7 cellular contexts compared by ENCODE assay signal in the genomic region with DNA sequence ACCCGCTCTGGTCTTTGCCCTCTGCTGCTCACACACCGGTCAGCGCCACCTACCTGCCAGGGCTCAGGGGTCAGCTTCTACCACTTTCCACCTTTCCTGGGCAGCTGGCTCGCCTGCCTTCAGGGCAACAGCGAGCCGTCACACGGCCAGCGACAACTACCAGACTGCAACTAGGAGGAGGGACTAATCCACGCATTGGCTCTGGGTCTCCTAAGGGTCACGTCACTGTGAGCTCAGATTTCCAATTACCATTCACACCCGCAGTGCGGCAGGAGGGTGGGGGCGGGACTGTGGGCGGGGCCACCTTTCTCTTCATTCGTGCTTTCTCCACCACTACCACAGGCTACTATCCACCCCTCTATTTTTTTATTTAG. TPM values are rescaled to one million over a fixed set of nuclear protein-coding genes. Genes with fewer than 3 reads are reported as not detected.
A peak's percentile ranks its signal among the peaks of the same experiment; 100 is the strongest.
DNase-seq lines count a peak whose midpoint lies in the region; ATAC-seq and TF ChIP-seq lines count a peak whose summit lies in the region.

A gene (minus strand): TSS at position 172 of the 374 bp plus-strand sequence. CDS start 1,712 bp downstream, outside the sequence.

- H3K4me1 Mint-ChIP-seq in activated T-cell treated with anti-CD3 and anti-CD28 coated beads, Interleukin-2, amount 50 U/mL, for 72 hours (ENCODE audit: low read depth): peaks cover 13% of the 10 kb centered on the region
- peaks cover 7% of the 10 kb centered on the region for H3K4me1 Mint-ChIP-seq in nephron progenitor cell

- peak within 1 kb of the TSS; percentile 50 to 56 for H3K4me3 ChIP-seq in tibial artery

- no peaks in the 10 kb centered on the region for H3K36me3 ChIP-seq in tibial artery

- intact Hi-C loops in tibial artery (cut with DNase I; ENCODE audit: low total_unique reads): no loop called here

- H3K27ac ChIP-seq in tibial artery: peak within 1 kb of the TSS; percentile 61 to 67

- H3K27me3 Mint-ChIP-seq in activated T-cell treated with anti-CD3 and anti-CD28 coated beads, Interleukin-2, amount 50 U/mL, for 72 hours (ENCODE audit: low read depth): peaks cover 50% of the 10 kb centered on the region
- H3K27me3 Mint-ChIP-seq in nephron progenitor cell (ENCODE audit: low read depth, poor library complexity): peaks cover 8% of the 10 kb centered on the region

- no peak for TF ChIP-seq CTCF in nephron progenitor cell (IDR thresholded peaks at IDR 0.05)
- TF ChIP-seq CTCF in tibial artery (IDR thresholded peaks at IDR 0.05): no peak

- peak within 1 kb of the TSS; percentile 95 to 97 for H3K4me3 Mint-ChIP-seq in activated T-cell treated with anti-CD3 and anti-CD28 coated beads, Interleukin-2, amount 50 U/mL, for 72 hours
- peak within 1 kb of the TSS; percentile 94 for H3K4me3 Mint-ChIP-seq in nephron progenitor cell

- ATAC-seq in GM18868 (IDR thresholded peaks at IDR 0.05; ENCODE audit: unreplicated experiment): peak; percentile 94
- peak; percentile 96 for ATAC-seq in HG03066 (IDR thresholded peaks at IDR 0.05; ENCODE audit: low read depth, unreplicated experiment)
- peak; percentile 95 to 96 for ATAC-seq in activated T-cell treated with anti-CD3 and anti-CD28 coated beads, Interleukin-2, amount 50 U/mL, for 72 hours (replicated peaks in 1 of 2)

- H3K9me3 Mint-ChIP-seq in activated T-cell treated with anti-CD3 and anti-CD28 coated beads, Interleukin-2, amount 50 U/mL, for 72 hours: no peaks in the 10 kb centered on the region
- peaks cover 59% of the 10 kb centered on the region for H3K9me3 Mint-ChIP-seq in nephron progenitor cell

- peak within 1 kb of the TSS; percentile 94 for H3K27ac Mint-ChIP-seq in activated T-cell treated with anti-CD3 and anti-CD28 coated beads, Interleukin-2, amount 50 U/mL, for 72 hours
- no peak within 1 kb of the TSS for H3K27ac Mint-ChIP-seq in nephron progenitor cell

- H3K27me3 ChIP-seq in tibial artery: no peaks in the 10 kb centered on the region

- no peaks in the 10 kb centered on the region for H3K9me3 ChIP-seq in tibial artery

- no peaks in the 10 kb centered on the region for H3K4me1 ChIP-seq in tibial artery

- peaks cover 0 to 2% of the 10 kb centered on the region in 2 donors for H3K36me3 Mint-ChIP-seq in activated T-cell treated with anti-CD3 and anti-CD28 coated beads, Interleukin-2, amount 50 U/mL, for 72 hours (ENCODE audit: insufficient read depth in 2 of 2)
- H3K36me3 Mint-ChIP-seq in nephron progenitor cell (ENCODE audit: low read depth): no peaks in the 10 kb centered on the region

- DNase-seq in NCI-H526 (lab: John Stamatoyannopoulos, UW): peak; percentile 64 to 84
- peak; percentile 46 to 58 for DNase-seq in activated T-cell treated with anti-CD3 and anti-CD28 coated beads, Interleukin-2, amount 50 U/mL, for 72 hours
- DNase-seq in fibroblast of peridontal ligament (ENCODE audit: extremely low read depth): peak; percentile 1
- DNase-seq in nephron progenitor cell: peak; percentile 65
- DNase-seq in tibial artery: peak; percentile 44 to 65

RNA-seq across cellular contexts. Expression of the gene that starts here (rescaled TPM):
- 1 to 10 TPM; 5.4 to 5.8 TPM for total RNA-seq in activated T-cell treated with anti-CD3 and anti-CD28 coated beads, Interleukin-2, amount 50 U/mL, for 72 hours

Comparison
In these comparisons a context has a peak if more than half of its experiments do, and no peak if none do; other contexts are left out.
1. Peak in every context shown above with its lines: DNase-seq, ATAC-seq, H3K4me3 ChIP-seq and H3K27ac ChIP-seq.
2. DNase-seq: peak in every context shown above with its lines; median percentile 74 in NCI-H526; 65 in nephron progenitor cell; 54 in tibial artery; 52 in activated T-cell treated with anti-CD3 and anti-CD28 coated beads, Interleukin-2, amount 50 U/mL, for 72 hours; 1 in fibroblast of peridontal ligament.